ENCODE assay signal across 13 cellular contexts in genomic region chr16:57645691-57646387, GRCh38. TPM values are rescaled to one million over a fixed set of nuclear protein-coding genes. Genes with fewer than 3 reads are reported as not detected.
A peak's percentile ranks its signal among the peaks of the same experiment; 100 is the strongest.
DNase-seq lines count a peak whose midpoint lies in the region; ATAC-seq and TF ChIP-seq lines count a peak whose summit lies in the region.
"Had no signal": no experiment of that assay in that cellular context is flagged by ENCODE, and none has a peak within 500 bp of the region (broad histone marks: within the 10 kb centered on the region; RNA-seq: fewer than 3 reads in every experiment).

No MANE protein-coding gene starts in this region.

- H3K36me3 Mint-ChIP-seq in activated CD4-positive, alpha-beta T cell treated with anti-CD3 and anti-CD28 coated beads, Interleukin-2, amount 10 ng/mL, durations not matched to agents 7 days and 5 days (ENCODE audit: low read depth) = no peaks in the 10 kb centered on the region
- no peaks in the 10 kb centered on the region for H3K36me3 Mint-ChIP-seq in activated CD4-positive, alpha-beta T cell treated with anti-CD3 and anti-CD28 coated beads for 36 hours (ENCODE audit: low read depth)

- ATAC-seq in activated CD4-positive, alpha-beta T cell treated with anti-CD3 and anti-CD28 coated beads for 36 hours = no peak
- ATAC-seq in left lobe of liver (peak; percentile 9), GM21737 (IDR thresholded peaks at IDR 0.05; ENCODE audit: unreplicated experiment) (no peak)

- peaks cover 31% of the 10 kb centered on the region for H3K4me1 Mint-ChIP-seq in activated CD4-positive, alpha-beta T cell treated with anti-CD3 and anti-CD28 coated beads, Interleukin-2, amount 10 ng/mL, durations not matched to agents 7 days and 5 days
- peaks cover 12% of the 10 kb centered on the region for H3K4me1 Mint-ChIP-seq in activated CD4-positive, alpha-beta T cell treated with anti-CD3 and anti-CD28 coated beads for 36 hours

- CTCF ChIA-PET in activated CD4-positive, alpha-beta T cell treated with anti-CD3 and anti-CD28 coated beads, Interleukin-2, amount 10 ng/mL, durations not matched to agents 7 days and 5 days (lab: Charles Lee) = interaction anchor here (0.8 to 6.1 kb wide), 6 partner anchors 8 to 89 kb away, joined by 3 to 62 read pairs (median 23); no protein-coding TSS in a partner anchor
- CTCF ChIA-PET in activated CD4-positive, alpha-beta T cell treated with anti-CD3 and anti-CD28 coated beads for 36 hours (lab: Charles Lee) = interaction anchor here (0.6 to 6.5 kb wide), 8 partner anchors 9 to 75 kb away, joined by 3 to 121 read pairs (median 19); no protein-coding TSS in a partner anchor
- CTCF ChIA-PET in OCI-LY7 (lab: Charles Lee; ENCODE audit: unreplicated experiment) = interaction anchor here (0.7 kb wide), 1 partner anchor 37 kb away, joined by 3 read pairs; no protein-coding TSS in a partner anchor

- no peaks in the 10 kb centered on the region for H3K36me3 ChIP-seq in OCI-LY7 (ENCODE audit: insufficient read depth, low read length)
- H3K36me3 ChIP-seq: transverse colon had no signal

- peak overlapping the region; percentile 55 for H3K27ac Mint-ChIP-seq in activated CD4-positive, alpha-beta T cell treated with anti-CD3 and anti-CD28 coated beads, Interleukin-2, amount 10 ng/mL, durations not matched to agents 7 days and 5 days
- no peak overlapping the region for H3K27ac Mint-ChIP-seq in activated CD4-positive, alpha-beta T cell treated with anti-CD3 and anti-CD28 coated beads for 36 hours

- H3K4me2 ChIP-seq in OCI-LY7 (ENCODE audit: low read length) = no peak overlapping the region

- H3K9me2 ChIP-seq in OCI-LY7 (ENCODE audit: insufficient read depth, low read length) = no peaks in the 10 kb centered on the region

- no peak overlapping the region for H3K4me3 ChIP-seq in OCI-LY7 (ENCODE audit: low read depth, low read length, poor library complexity, severe bottlenecking)
- H3K4me3 ChIP-seq: transverse colon had no signal

- H3K27ac ChIP-seq in cingulate gyrus (ENCODE audit: low read depth, low read length) (peak overlapping the region; percentile 69), temporal lobe (ENCODE audit: low read depth, low read length) (peak overlapping the region; percentile 10), OCI-LY7 (ENCODE audit: low read depth, low read length, poor library complexity, severe bottlenecking) (no peak overlapping the region)

- no peaks in the 10 kb centered on the region for H3K4me1 ChIP-seq in OCI-LY7 (ENCODE audit: insufficient read depth, low read length, poor library complexity, severe bottlenecking)

- H3K79me2 ChIP-seq in OCI-LY7 (ENCODE audit: insufficient read depth, low read depth, low read length) = no peaks in the 10 kb centered on the region

- H2AFZ ChIP-seq in OCI-LY7 (ENCODE audit: low read length) = no peak overlapping the region

- POLR2A ChIA-PET in activated CD4-positive, alpha-beta T cell treated with anti-CD3 and anti-CD28 coated beads, Interleukin-2, amount 10 ng/mL, durations not matched to agents 7 days and 5 days (lab: Charles Lee) = no interaction called here
- POLR2A ChIA-PET in activated CD4-positive, alpha-beta T cell treated with anti-CD3 and anti-CD28 coated beads for 36 hours (lab: Charles Lee) = no interaction called here
- POLR2A ChIA-PET in OCI-LY7 (lab: Charles Lee) = interaction anchor here (0.8 to 1.0 kb wide), 2 partner anchors 79 to 90 kb away, joined by 3 to 5 read pairs; partner anchors contain the start of gene KATNB1

- no peaks in the 10 kb centered on the region for H3K9me3 Mint-ChIP-seq in activated CD4-positive, alpha-beta T cell treated with anti-CD3 and anti-CD28 coated beads, Interleukin-2, amount 10 ng/mL, durations not matched to agents 7 days and 5 days
- no peaks in the 10 kb centered on the region for H3K9me3 Mint-ChIP-seq in activated CD4-positive, alpha-beta T cell treated with anti-CD3 and anti-CD28 coated beads for 36 hours (ENCODE audit: low read depth)

- no peaks in the 10 kb centered on the region for H3K27me3 Mint-ChIP-seq in activated CD4-positive, alpha-beta T cell treated with anti-CD3 and anti-CD28 coated beads, Interleukin-2, amount 10 ng/mL, durations not matched to agents 7 days and 5 days
- no peaks in the 10 kb centered on the region for H3K27me3 Mint-ChIP-seq in activated CD4-positive, alpha-beta T cell treated with anti-CD3 and anti-CD28 coated beads for 36 hours

- DNase-seq in activated CD4-positive, alpha-beta T cell treated with anti-CD3 and anti-CD28 coated beads, Interleukin-2, amount 10 ng/mL, durations not matched to agents 7 days and 5 days = no peak
- DNase-seq in activated CD4-positive, alpha-beta T cell treated with anti-CD3 and anti-CD28 coated beads for 36 hours = no peak
- DNase-seq in left lobe of liver (ENCODE audit: low spot score) (no peak), OCI-LY7 (ENCODE audit: low spot score) (no peak), SK-N-DZ (ENCODE audit: low spot score) (no peak)
- DNase-seq: activated CD8-positive, alpha-beta memory T cell treated with anti-CD3 and anti-CD28 coated beads, Interleukin-2, amount 50 U/mL, for 48 hours; mesendoderm; NCI-H1436; transverse colon had no signal

- TF ChIP-seq CTCF in OCI-LY7 (conservative IDR thresholded peaks at IDR 0.05; ENCODE audit: low read length) = no peak

- no TSS peak for BruUV-seq in OCI-LY7 (replicated peaks; lab: Mats Ljungman, UMichigan)

- H3K4me3 Mint-ChIP-seq in activated CD4-positive, alpha-beta T cell treated with anti-CD3 and anti-CD28 coated beads, Interleukin-2, amount 10 ng/mL, durations not matched to agents 7 days and 5 days = no peak overlapping the region
- no peak overlapping the region for H3K4me3 Mint-ChIP-seq in activated CD4-positive, alpha-beta T cell treated with anti-CD3 and anti-CD28 coated beads for 36 hours

- H4K20me1 ChIP-seq in OCI-LY7 (ENCODE audit: insufficient read depth, low read length) = peaks cover 4% of the 10 kb centered on the region; the same call in 1 of the 2 replicates

- intact Hi-C loops in activated CD4-positive, alpha-beta T cell treated with anti-CD3 and anti-CD28 coated beads for 36 hours (cut with DNase I, micrococcal nuclease) = loop anchor here in 1 of 2 experiments (2.0 to 5.0 kb wide), 2 partner anchors 19 to 76 kb away; no protein-coding TSS in a partner anchor
- intact Hi-C loops in OCI-LY7 (cut with micrococcal nuclease; ENCODE audit: unreplicated experiment) = loop anchor here (10.0 kb wide), 1 partner anchor 231 kb away; no protein-coding TSS in a partner anchor

- H3K9me3 ChIP-seq in OCI-LY7 (ENCODE audit: low read length) = no peaks in the 10 kb centered on the region
- H3K9me3 ChIP-seq: transverse colon had no signal

RNA-seq across cellular contexts. Expression of gene ADGRG1, which starts 17.4 kb away (rescaled TPM):
- total RNA-seq in activated CD4-positive, alpha-beta T cell treated with anti-CD3 and anti-CD28 coated beads, Interleukin-2, amount 10 ng/mL, durations not matched to agents 7 days and 5 days = 1 to 10 TPM; 2.2 to 2.9 TPM
- total RNA-seq in activated CD4-positive, alpha-beta T cell treated with anti-CD3 and anti-CD28 coated beads for 36 hours = 1 to 10 TPM; 6.3 to 6.8 TPM
- total RNA-seq in left lobe of liver (5.1 TPM), temporal lobe (47.0 TPM), OCI-LY7 (2022) (not detected in 2 replicates)
- total RNA-seq in OCI-LY7 (2014; rRNA removed; shearing (Covaris generic)) = not detected in 2 replicates
- 12.8 and 24.1 TPM in 2 replicates for polyA plus RNA-seq in SK-N-DZ (2014; cell fraction: cytosol; rRNA removed)
- polyA plus RNA-seq in SK-N-DZ (2014; cell fraction: nucleus; rRNA removed) = 9.8 and 13.5 TPM in 2 replicates

RNA-seq across cellular contexts. Expression of gene ADGRG3, which starts 22.3 kb away (rescaled TPM):
- not detected for total RNA-seq in activated CD4-positive, alpha-beta T cell treated with anti-CD3 and anti-CD28 coated beads, Interleukin-2, amount 10 ng/mL, durations not matched to agents 7 days and 5 days
- total RNA-seq in activated CD4-positive, alpha-beta T cell treated with anti-CD3 and anti-CD28 coated beads for 36 hours = not detected
- total RNA-seq in left lobe of liver = 0.43 TPM
- 0.49 TPM for total RNA-seq in temporal lobe
- not detected in 2 replicates for total RNA-seq in OCI-LY7 (2014; rRNA removed; shearing (Covaris generic))
- total RNA-seq in OCI-LY7 (2022) = not detected in 2 replicates
- polyA plus RNA-seq in SK-N-DZ (2014; cell fraction: cytosol; rRNA removed) = not detected in 2 replicates
- not detected in 2 replicates for polyA plus RNA-seq in SK-N-DZ (2014; cell fraction: nucleus; rRNA removed)
- polyA plus RNA-seq: AG04450 had no signal

RNA-seq across cellular contexts. Expression of gene DRC7, which starts 48.8 kb away (rescaled TPM):
- not detected for total RNA-seq in activated CD4-positive, alpha-beta T cell treated with anti-CD3 and anti-CD28 coated beads, Interleukin-2, amount 10 ng/mL, durations not matched to agents 7 days and 5 days
- under 1 TPM in 1 of 2 experiments, not detected in 1; 0.05 TPM for total RNA-seq in activated CD4-positive, alpha-beta T cell treated with anti-CD3 and anti-CD28 coated beads for 36 hours
- 0.50 TPM for total RNA-seq in left lobe of liver
- total RNA-seq in temporal lobe = 0.74 TPM
- total RNA-seq in OCI-LY7 (2014; rRNA removed; shearing (Covaris generic)) = 0.05 and 0.44 TPM in 2 replicates
- 0.46 and 0.55 TPM in 2 replicates for total RNA-seq in OCI-LY7 (2022)
- 0.14 TPM in 1 of 2 replicates, not detected in the other for polyA plus RNA-seq in SK-N-DZ (2014; cell fraction: cytosol; rRNA removed)
- not detected in 2 replicates for polyA plus RNA-seq in SK-N-DZ (2014; cell fraction: nucleus; rRNA removed)
- total RNA-seq: transverse colon had no signal
- polyA plus RNA-seq: AG04450 had no signal
